30 cellular contexts compared by ENCODE assay signal in genomic region chr7:6889252-6889812, GRCh38.
"Had no signal": no experiment of that assay in that cellular context is flagged by ENCODE, and none has a peak within 500 bp of the region (broad histone marks: within the 10 kb centered on the region; RNA-seq: fewer than 3 reads in every experiment).

No MANE protein-coding gene starts in this region.

- H3K27me3 ChIP-seq: ascending aorta, body of pancreas had no signal

- H3K4me3 ChIP-seq: ascending aorta, body of pancreas, SK-N-MC had no signal

- H3K9me3 ChIP-seq: ascending aorta, body of pancreas had no signal

- FAIRE-seq: TTC549 had no signal

- DNase-seq: activated B cell treated with CpG ODN at 0.5 μM for 24 hours; activated CD4-positive, alpha-beta T cell treated with anti-CD3 and anti-CD28 coated beads for 1 hour; activated CD4-positive, alpha-beta T cell treated with anti-CD3 and anti-CD28 coated beads, Interleukin-2, amount 10 ng/mL, durations not matched to agents 24 days and 14 days; activated CD4-positive, alpha-beta T cell treated with anti-CD3 and anti-CD28 coated beads, Interleukin-2, amount 50 U/mL, for 48 hours; activated CD8-positive, alpha-beta memory T cell treated with anti-CD3 and anti-CD28 coated beads for 24 hours; activated gamma-delta T cell treated with Interleukin-2 at 50 U/mL for 16 hours; activated naive CD4-positive, alpha-beta T cell treated with anti-CD3 and anti-CD28 coated beads, Interleukin-2, amount 10 ng/mL, durations not matched to agents 7 days and 5 days; activated T-cell treated with anti-CD3 and anti-CD28 coated beads, Interleukin-2, amount 50 U/mL, for 4 hours; amniotic stem cell; body of pancreas; Karpas-422; MM.1S; NCI-H1105; NCI-H1436; NCI-H1694 treated with DMSO at 0.1 percent for 48 hours; NCI-H2081; NCI-H510A treated with DMSO at 0.1 percent for 48 hours; NCI-H69; NK-92 treated with Interleukin-12 subunit alpha and Interleukin-12 subunit beta, amount 100 ng/mL, for 24 hours; OCI-M1; RPMI8226; T-cell; T-helper 2 cell; T1000 had no signal

- H3K4me1 ChIP-seq: ascending aorta, body of pancreas had no signal

- H3K36me3 ChIP-seq: ascending aorta had no signal

- H3K27ac ChIP-seq: ascending aorta, body of pancreas, SK-N-MC had no signal

- ATAC-seq: activated T-cell treated with anti-CD3 and anti-CD28 coated beads, Interleukin-2, amount 50 U/mL, for 4 hours; activated T-helper 17 cell treated with anti-CD3 and anti-CD28 coated beads, Interleukin-2, amount 50 U/mL, for 72 hours; body of pancreas; Panc1; Right ventricle myocardium inferior; T-cell had no signal
